In the genomic region with DNA sequence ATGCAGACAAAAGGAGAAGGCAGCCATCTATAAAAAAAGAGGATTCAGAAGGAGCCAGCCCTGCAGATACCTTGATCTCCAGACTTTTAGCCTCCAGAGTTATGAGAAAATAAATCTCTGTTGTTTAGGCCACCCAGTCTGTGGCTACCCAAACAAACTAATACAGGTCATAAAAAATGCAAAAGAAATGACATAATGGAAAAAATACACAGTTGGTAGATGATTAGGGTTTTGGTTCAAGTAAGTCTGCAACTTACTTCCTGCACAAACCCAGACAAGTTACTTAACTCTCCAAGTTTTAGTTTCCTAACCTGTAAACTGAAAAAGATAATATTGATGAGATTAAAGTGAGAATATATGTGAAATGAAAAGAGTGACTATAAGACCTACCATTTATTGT, we compare ENCODE assay signal across 26 cellular contexts. TPM values are rescaled to one million over a fixed set of nuclear protein-coding genes. Genes with fewer than 3 reads are reported as not detected.
A peak's percentile ranks its signal among the peaks of the same experiment; 100 is the strongest.
DNase-seq lines count a peak whose midpoint lies in the region; ATAC-seq lines count a peak whose summit lies in the region.
"Had no signal": no experiment of that assay in that cellular context is flagged by ENCODE, and none has a peak within 500 bp of the region (broad histone marks: within the 10 kb centered on the region; RNA-seq: fewer than 3 reads in every experiment).

No MANE protein-coding gene starts in this region.

- ATAC-seq in activated CD4-positive, alpha-beta T cell treated with anti-CD3 and anti-CD28 coated beads for 36 hours: peak; percentile 39
- ATAC-seq in activated naive CD8-positive, alpha-beta T cell treated with anti-CD3 and anti-CD28 coated beads, Interleukin-2, amount 50 U/mL, for 24 hours: no peak
- ATAC-seq in activated T-helper 17 cell treated with anti-CD3 and anti-CD28 coated beads, Interleukin-2, amount 50 U/mL, for 72 hours (replicated peaks): no peak
- no peak for ATAC-seq in HG03378 (IDR thresholded peaks at IDR 0.05; ENCODE audit: unreplicated experiment)
- no peak for ATAC-seq in GM21786 (IDR thresholded peaks at IDR 0.05; ENCODE audit: unreplicated experiment)
- ATAC-seq: CD8-positive, alpha-beta T cell; GM12878 had no signal

- no peak for DNase-seq in activated CD4-positive, alpha-beta T cell treated with anti-CD3 and anti-CD28 coated beads for 36 hours
- DNase-seq in activated CD4-positive, alpha-beta T cell treated with anti-CD3 and anti-CD28 coated beads, Interleukin-2, amount 50 U/mL, for 48 hours: no peak
- no peak for DNase-seq in activated naive CD8-positive, alpha-beta T cell treated with anti-CD3 and anti-CD28 coated beads, Interleukin-2, amount 50 U/mL, for 24 hours
- no peak for DNase-seq in activated naive CD8-positive, alpha-beta T cell treated with anti-CD3 and anti-CD28 coated beads for 36 hours
- DNase-seq in activated effector memory CD4-positive, alpha-beta T cell treated with Interleukin-2 at 50 U/mL for 16 hours: no peak
- DNase-seq: Caco-2; CD8-positive, alpha-beta T cell; DMS 273 treated with DMSO at 0.1 percent for 48 hours; DMS79; EL; GDM1; HCEC 1CT; MM.1S; NCI-H2029; NCI-H446 treated with DMSO at 0.1 percent for 48 hours; NCI-H526 treated with DMSO at 0.1 percent for 48 hours; Right ventricle myocardium superior; RPMI8226 had no signal

- POLR2A ChIA-PET in activated CD4-positive, alpha-beta T cell treated with anti-CD3 and anti-CD28 coated beads for 36 hours (lab: Charles Lee): no interaction called here

- CTCF ChIA-PET in activated CD4-positive, alpha-beta T cell treated with anti-CD3 and anti-CD28 coated beads for 36 hours (lab: Charles Lee): no interaction called here

- no peaks in the 10 kb centered on the region for H3K27me3 Mint-ChIP-seq in activated CD4-positive, alpha-beta T cell treated with anti-CD3 and anti-CD28 coated beads for 36 hours
- no peaks in the 10 kb centered on the region for H3K27me3 Mint-ChIP-seq in activated naive CD8-positive, alpha-beta T cell treated with anti-CD3 and anti-CD28 coated beads, Interleukin-2, amount 50 U/mL, for 24 hours
- H3K27me3 Mint-ChIP-seq in activated naive CD8-positive, alpha-beta T cell treated with anti-CD3 and anti-CD28 coated beads for 36 hours: no peaks in the 10 kb centered on the region
- H3K27me3 Mint-ChIP-seq in activated T-helper 17 cell treated with anti-CD3 and anti-CD28 coated beads, Interleukin-2, amount 50 U/mL, for 72 hours: no peaks in the 10 kb centered on the region
- H3K27me3 Mint-ChIP-seq: B cell, IgD-negative memory B cell had no signal

- H3K36me3 Mint-ChIP-seq in activated CD4-positive, alpha-beta T cell treated with anti-CD3 and anti-CD28 coated beads for 36 hours (ENCODE audit: low read depth): peaks cover 62% of the 10 kb centered on the region
- peaks cover 45% of the 10 kb centered on the region for H3K36me3 Mint-ChIP-seq in activated naive CD8-positive, alpha-beta T cell treated with anti-CD3 and anti-CD28 coated beads, Interleukin-2, amount 50 U/mL, for 24 hours (ENCODE audit: low read depth)
- peaks cover 35% of the 10 kb centered on the region for H3K36me3 Mint-ChIP-seq in activated naive CD8-positive, alpha-beta T cell treated with anti-CD3 and anti-CD28 coated beads for 36 hours
- peaks cover 90% of the 10 kb centered on the region for H3K36me3 Mint-ChIP-seq in activated T-helper 17 cell treated with anti-CD3 and anti-CD28 coated beads, Interleukin-2, amount 50 U/mL, for 72 hours (ENCODE audit: low read depth)

- peak overlapping the region; percentile 12 for H3K27ac Mint-ChIP-seq in activated CD4-positive, alpha-beta T cell treated with anti-CD3 and anti-CD28 coated beads for 36 hours
- H3K27ac Mint-ChIP-seq in activated naive CD8-positive, alpha-beta T cell treated with anti-CD3 and anti-CD28 coated beads, Interleukin-2, amount 50 U/mL, for 24 hours: peak overlapping the region; percentile 45
- no peak overlapping the region for H3K27ac Mint-ChIP-seq in activated naive CD8-positive, alpha-beta T cell treated with anti-CD3 and anti-CD28 coated beads for 36 hours
- H3K27ac Mint-ChIP-seq in activated T-helper 17 cell treated with anti-CD3 and anti-CD28 coated beads, Interleukin-2, amount 50 U/mL, for 72 hours: peak overlapping the region; percentile 61
- H3K27ac Mint-ChIP-seq: B cell; CD8-positive, alpha-beta T cell; IgD-negative memory B cell had no signal

- peaks cover 7% of the 10 kb centered on the region for H3K4me1 Mint-ChIP-seq in activated CD4-positive, alpha-beta T cell treated with anti-CD3 and anti-CD28 coated beads for 36 hours
- H3K4me1 Mint-ChIP-seq in activated naive CD8-positive, alpha-beta T cell treated with anti-CD3 and anti-CD28 coated beads, Interleukin-2, amount 50 U/mL, for 24 hours: peaks cover 8% of the 10 kb centered on the region
- peaks cover 21% of the 10 kb centered on the region for H3K4me1 Mint-ChIP-seq in activated naive CD8-positive, alpha-beta T cell treated with anti-CD3 and anti-CD28 coated beads for 36 hours
- no peaks in the 10 kb centered on the region for H3K4me1 Mint-ChIP-seq in activated T-helper 17 cell treated with anti-CD3 and anti-CD28 coated beads, Interleukin-2, amount 50 U/mL, for 72 hours
- H3K4me1 Mint-ChIP-seq: B cell had no signal

- H3K4me3 Mint-ChIP-seq in activated CD4-positive, alpha-beta T cell treated with anti-CD3 and anti-CD28 coated beads for 36 hours: no peak overlapping the region
- no peak overlapping the region for H3K4me3 Mint-ChIP-seq in activated naive CD8-positive, alpha-beta T cell treated with anti-CD3 and anti-CD28 coated beads, Interleukin-2, amount 50 U/mL, for 24 hours
- no peak overlapping the region for H3K4me3 Mint-ChIP-seq in activated naive CD8-positive, alpha-beta T cell treated with anti-CD3 and anti-CD28 coated beads for 36 hours
- no peak overlapping the region for H3K4me3 Mint-ChIP-seq in activated T-helper 17 cell treated with anti-CD3 and anti-CD28 coated beads, Interleukin-2, amount 50 U/mL, for 72 hours
- H3K4me3 Mint-ChIP-seq: B cell; CD8-positive, alpha-beta T cell; IgD-negative memory B cell had no signal

- intact Hi-C loops in activated CD4-positive, alpha-beta T cell treated with anti-CD3 and anti-CD28 coated beads for 36 hours (cut with DNase I, micrococcal nuclease): no loop called here

- no peaks in the 10 kb centered on the region for H3K9me3 Mint-ChIP-seq in activated CD4-positive, alpha-beta T cell treated with anti-CD3 and anti-CD28 coated beads for 36 hours (ENCODE audit: low read depth)
- H3K9me3 Mint-ChIP-seq in activated naive CD8-positive, alpha-beta T cell treated with anti-CD3 and anti-CD28 coated beads, Interleukin-2, amount 50 U/mL, for 24 hours: no peaks in the 10 kb centered on the region
- no peaks in the 10 kb centered on the region for H3K9me3 Mint-ChIP-seq in activated naive CD8-positive, alpha-beta T cell treated with anti-CD3 and anti-CD28 coated beads for 36 hours
- H3K9me3 Mint-ChIP-seq in activated T-helper 17 cell treated with anti-CD3 and anti-CD28 coated beads, Interleukin-2, amount 50 U/mL, for 72 hours: no peaks in the 10 kb centered on the region
- H3K9me3 Mint-ChIP-seq: CD8-positive, alpha-beta T cell; IgD-negative memory B cell had no signal

RNA-seq across cellular contexts. Expression of a gene that starts 11.3 kb away (rescaled TPM):
- 10 to 100 TPM; 34.5 to 34.6 TPM for total RNA-seq in activated CD4-positive, alpha-beta T cell treated with anti-CD3 and anti-CD28 coated beads for 36 hours
- total RNA-seq in activated naive CD8-positive, alpha-beta T cell treated with anti-CD3 and anti-CD28 coated beads for 36 hours: 10 to 100 TPM; 56.5 to 57.9 TPM
- 10 to 100 TPM; 12.7 to 29.7 TPM for total RNA-seq in activated T-helper 17 cell treated with anti-CD3 and anti-CD28 coated beads, Interleukin-2, amount 50 U/mL, for 72 hours

RNA-seq across cellular contexts. Expression of a gene that starts 14.4 kb away (rescaled TPM):
- total RNA-seq in activated CD4-positive, alpha-beta T cell treated with anti-CD3 and anti-CD28 coated beads for 36 hours: not detected
- not detected for total RNA-seq in activated naive CD8-positive, alpha-beta T cell treated with anti-CD3 and anti-CD28 coated beads for 36 hours
- total RNA-seq in activated T-helper 17 cell treated with anti-CD3 and anti-CD28 coated beads, Interleukin-2, amount 50 U/mL, for 72 hours: not detected
- total RNA-seq: B cell; Caco-2; CD8-positive, alpha-beta T cell; GM12878; H1; Right ventricle myocardium superior; SK-MEL-5 had no signal
